Comparison of ENCODE assay signal across 2 cellular contexts in genomic region chr10:21159669-21160068, GRCh38.
TF ChIP-seq lines count a peak whose summit lies in the region.

No MANE protein-coding gene starts in this region.

TF ChIP-seq in HCT116, 20 proteins besides CTCF, POLR2A, EP300 and RAD21 (continued from another document):
- TF ChIP-seq REST (IDR thresholded peaks at IDR 0.05; ENCODE audit: low read depth) (no peak), ZFX (IDR thresholded peaks at IDR 0.05) (no peak), SIN3A (IDR thresholded peaks at IDR 0.05; ENCODE audit: low read depth) (no peak), EZH2phosphoT487 (IDR thresholded peaks at IDR 0.05; ENCODE audit: borderline replicate concordance) (no peak), MAX (IDR thresholded peaks at IDR 0.05) (no peak), CEBPB (IDR thresholded peaks at IDR 0.05; ENCODE audit: low read depth) (no peak), ZNF274 (IDR thresholded peaks at IDR 0.05; ENCODE audit: low read depth, low read length) (no peak), ATF3 (IDR thresholded peaks at IDR 0.05) (no peak), CBX3 (IDR thresholded peaks at IDR 0.05; ENCODE audit: low read depth) (no peak), YY1 (IDR thresholded peaks at IDR 0.05; ENCODE audit: extremely low read depth, insufficient replicate concordance, low read depth, low read length) (no peak), SRF (IDR thresholded peaks at IDR 0.05; ENCODE audit: low read depth) (no peak), EZH2 (IDR thresholded peaks at IDR 0.05) (no peak), EGR1 (IDR thresholded peaks at IDR 0.05; ENCODE audit: low read depth) (no peak), JUND (IDR thresholded peaks at IDR 0.05) (no peak)
TF ChIP-seq in HCT116: peak in this region for 0.

TF ChIP-seq in WTC11, 78 proteins besides CTCF, POLR2A, EP300 and RAD21 (continued from another document):
- TF ChIP-seq STAT6 (CRISPR knock-in tag; conservative IDR thresholded peaks at IDR 0.05; ENCODE audit: low read depth) (no peak), GRHL2 (CRISPR knock-in tag; IDR thresholded peaks at IDR 0.05; ENCODE audit: insufficient replicate concordance, severe bottlenecking) (no peak), ZNF317 (CRISPR knock-in tag; IDR thresholded peaks at IDR 0.05; ENCODE audit: borderline replicate concordance, low read depth) (no peak), GTF2I (CRISPR knock-in tag; conservative IDR thresholded peaks at IDR 0.05) (no peak)
